ENCODE assay signal across 24 cellular contexts in genomic region chr17:42857389-42857788, GRCh38. TPM values are rescaled to one million over a fixed set of nuclear protein-coding genes. Genes with fewer than 3 reads are reported as not detected.
"Had no signal": no experiment of that assay in that cellular context is flagged by ENCODE, and none has a peak within 500 bp of the region (broad histone marks: within the 10 kb centered on the region; RNA-seq: fewer than 3 reads in every experiment).

No MANE protein-coding gene starts in this region.

- H3K27me3 ChIP-seq: thyroid gland had no signal

- H3K27ac ChIP-seq: thyroid gland had no signal

- H3K4me1 Mint-ChIP-seq: activated naive CD8-positive, alpha-beta T cell treated with anti-CD3 and anti-CD28 coated beads, Interleukin-2, amount 10 ng/mL, durations not matched to agents 7 days and 5 days; T-cell had no signal

- H3K27me3 Mint-ChIP-seq: activated naive CD8-positive, alpha-beta T cell treated with anti-CD3 and anti-CD28 coated beads, Interleukin-2, amount 10 ng/mL, durations not matched to agents 7 days and 5 days had no signal

- DNase-seq: activated CD4-positive, alpha-beta T cell treated with anti-CD3 and anti-CD28 coated beads, Interleukin-2, amount 50 U/mL, for 4 hours; activated CD8-positive, alpha-beta memory T cell treated with anti-CD3 and anti-CD28 coated beads, Interleukin-2, amount 50 U/mL, for 48 hours; activated naive CD4-positive, alpha-beta T cell treated with anti-CD3 and anti-CD28 coated beads for 36 hours; activated naive CD8-positive, alpha-beta T cell treated with anti-CD3 and anti-CD28 coated beads, Interleukin-2, amount 10 ng/mL, durations not matched to agents 7 days and 5 days; activated T-cell treated with anti-CD3 and anti-CD28 coated beads, Interleukin-2, amount 50 U/mL, for 4 hours; erythroblast; foreskin melanocyte; glutamatergic neuron; hippocampal formation; left cardiac atrium; lower lobe of right lung; mesendoderm; naive thymus-derived CD4-positive, alpha-beta T cell; retina; stimulated activated CD4-positive, alpha-beta T cell treated with anti-CD3 and anti-CD28 coated beads, Interleukin-4, amount 100 ng/mL, for 1 hour; stimulated activated naive CD8-positive, alpha-beta T cell treated with anti-CD3 and anti-CD28 coated beads, Interleukin-15, Interleukin-2, amounts not matched to agents 100 U/mL and 50 U/mL, for 24 hours; substantia nigra; T-cell; thyroid gland had no signal

- ATAC-seq: activated T-cell treated with anti-CD3 and anti-CD28 coated beads, Interleukin-2, amount 50 U/mL, for 4 hours; left cardiac atrium; lower lobe of right lung; mucosa of descending colon; naive thymus-derived CD4-positive, alpha-beta T cell; stimulated activated naive CD8-positive, alpha-beta T cell treated with anti-CD3 and anti-CD28 coated beads, Interleukin-15, Interleukin-2, amounts not matched to agents 100 U/mL and 50 U/mL, for 24 hours; T-cell had no signal

- H3K4me3 ChIP-seq: lower lobe of right lung, mucosa of descending colon, thyroid gland had no signal

- H3K36me3 Mint-ChIP-seq: activated naive CD8-positive, alpha-beta T cell treated with anti-CD3 and anti-CD28 coated beads, Interleukin-2, amount 10 ng/mL, durations not matched to agents 7 days and 5 days; naive thymus-derived CD4-positive, alpha-beta T cell; T-cell had no signal

- H3K4me3 Mint-ChIP-seq: activated naive CD4-positive, alpha-beta T cell treated with anti-CD3 and anti-CD28 coated beads for 36 hours; activated naive CD8-positive, alpha-beta T cell treated with anti-CD3 and anti-CD28 coated beads, Interleukin-2, amount 10 ng/mL, durations not matched to agents 7 days and 5 days; activated T-cell treated with anti-CD3 and anti-CD28 coated beads, Interleukin-2, amount 50 U/mL, for 4 hours; naive thymus-derived CD4-positive, alpha-beta T cell; neural crest cell; T-cell had no signal

- H3K9me3 ChIP-seq: lower lobe of right lung, mucosa of descending colon, thyroid gland had no signal

- H3K9me3 Mint-ChIP-seq: activated naive CD4-positive, alpha-beta T cell treated with anti-CD3 and anti-CD28 coated beads for 36 hours; activated naive CD8-positive, alpha-beta T cell treated with anti-CD3 and anti-CD28 coated beads, Interleukin-2, amount 10 ng/mL, durations not matched to agents 7 days and 5 days; activated T-cell treated with anti-CD3 and anti-CD28 coated beads, Interleukin-2, amount 50 U/mL, for 4 hours; naive thymus-derived CD4-positive, alpha-beta T cell; neural crest cell; T-cell had no signal

- H3K27ac Mint-ChIP-seq: activated naive CD4-positive, alpha-beta T cell treated with anti-CD3 and anti-CD28 coated beads for 36 hours; naive thymus-derived CD4-positive, alpha-beta T cell; progenitor cell of endocrine pancreas; T-cell had no signal

- H3K36me3 ChIP-seq: lower lobe of right lung, thyroid gland had no signal

- H3K4me1 ChIP-seq: thyroid gland had no signal

RNA-seq across cellular contexts. Expression of gene AOC3, which starts 6.4 kb away (rescaled TPM):
- total RNA-seq: osteoblast had no signal
- polyA plus RNA-seq: naive thymus-derived CD4-positive, alpha-beta T cell had no signal

RNA-seq across cellular contexts. Expression of gene AOC2, which starts 13.0 kb away (rescaled TPM):
- polyA plus RNA-seq: naive thymus-derived CD4-positive, alpha-beta T cell had no signal

RNA-seq across cellular contexts. Expression of gene G6PC1, which starts 43.2 kb away (rescaled TPM):
- total RNA-seq: activated CD8-positive, alpha-beta memory T cell treated with anti-CD3 and anti-CD28 coated beads for 36 hours; activated naive CD4-positive, alpha-beta T cell treated with anti-CD3 and anti-CD28 coated beads for 36 hours; activated naive CD8-positive, alpha-beta T cell treated with anti-CD3 and anti-CD28 coated beads, Interleukin-2, amount 10 ng/mL, durations not matched to agents 7 days and 5 days; left cardiac atrium; lower lobe of right lung; naive thymus-derived CD4-positive, alpha-beta T cell; neural crest cell; osteoblast; progenitor cell of endocrine pancreas; thyroid gland had no signal
- polyA plus RNA-seq: naive thymus-derived CD4-positive, alpha-beta T cell had no signal
